Comparison of ENCODE assay signal across 8 cellular contexts in genomic region chr2:22932288-22932687, GRCh38.
"Had no signal": no experiment of that assay in that cellular context is flagged by ENCODE, and none has a peak within 500 bp of the region (broad histone marks: within the 10 kb centered on the region; RNA-seq: fewer than 3 reads in every experiment).

No MANE protein-coding gene starts in this region.

- H3K4me2 ChIP-seq: KMS-11 had no signal

- ATAC-seq: HepG2 had no signal

- DNase-seq: GOT3, H7, HCEC 1CT, KBM-7 had no signal

- H3K27ac ChIP-seq: HL-60, KMS-11 had no signal

- H3K4me3 Mint-ChIP-seq: IgD-negative memory B cell had no signal

- H3K4me1 Mint-ChIP-seq: IgD-negative memory B cell had no signal

- H3K27ac Mint-ChIP-seq: IgD-negative memory B cell had no signal
